9 cellular contexts compared by ENCODE assay signal in genomic region chr17:79970576-79971068, GRCh38.
A peak's percentile ranks its signal among the peaks of the same experiment; 100 is the strongest.
DNase-seq lines count a peak whose midpoint lies in the region; FAIRE-seq and TF ChIP-seq lines count a peak whose summit lies in the region.
"Had no signal": no experiment of that assay in that cellular context is flagged by ENCODE, and none has a peak within 500 bp of the region (broad histone marks: within the 10 kb centered on the region; RNA-seq: fewer than 3 reads in every experiment).

No MANE protein-coding gene starts in this region.

- H3K27ac Mint-ChIP-seq in Calu3 (ENCODE audit: unreplicated experiment), result no peak overlapping the region

- no peaks in the 10 kb centered on the region for H3K4me1 Mint-ChIP-seq in Calu3 (ENCODE audit: low read depth, unreplicated experiment)

- CTCF ChIA-PET in Calu3 (lab: Charles Lee), result interaction anchor here (1.0 to 1.8 kb wide), 2 partner anchors 45 to 162 kb away, joined by 3 to 6 read pairs; no protein-coding TSS in a partner anchor

- H3K4me3 Mint-ChIP-seq in Calu3 (ENCODE audit: low read depth, unreplicated experiment), result no peak overlapping the region

- no peaks in the 10 kb centered on the region for H3K27me3 Mint-ChIP-seq in Calu3 (ENCODE audit: unreplicated experiment)

- peak; percentile 40 for DNase-seq in ELR (ENCODE audit: low read depth)
- DNase-seq in Kasumi-1 (lab: John Stamatoyannopoulos, UW), result peak; percentile 80 to 88
- DNase-seq in UCSD-AML1 (lab: John Stamatoyannopoulos, UW; ENCODE audit: unreplicated experiment), result peak; percentile 46
- peak; percentile 33 for DNase-seq in fibroblast of mammary gland (ENCODE audit: low read depth)
- peak; percentile 72 for DNase-seq in putamen (ENCODE audit: low spot score)
- no peak for DNase-seq in Calu3
- no peak for DNase-seq in HTR-8/SVneo (ENCODE audit: insufficient read length, low spot score)
- DNase-seq in NCI-H2107 (lab: John Stamatoyannopoulos, UW), result no peak

- H3K36me3 Mint-ChIP-seq in Calu3 (ENCODE audit: insufficient read depth, unreplicated experiment), result peaks cover 4% of the 10 kb centered on the region

- intact Hi-C loops in Calu3 (cut with micrococcal nuclease; ENCODE audit: unreplicated experiment), result no loop called here

- H3K4me3 ChIP-seq in fibroblast of mammary gland (ENCODE audit: control insufficient read depth, low read depth, low read length), result no peak overlapping the region
- H3K4me3 ChIP-seq: uterus had no signal

- H3K9me3 Mint-ChIP-seq in Calu3 (ENCODE audit: low read depth, unreplicated experiment), result no peaks in the 10 kb centered on the region

- peak; percentile 35 for TF ChIP-seq CTCF in fibroblast of mammary gland (conservative IDR thresholded peaks at IDR 0.05; ENCODE audit: control insufficient read depth, insufficient read depth, low read depth, low read length)
- TF ChIP-seq CTCF in Calu3 (IDR thresholded peaks at IDR 0.05; ENCODE audit: unreplicated experiment), result no peak

- no TSS peak for BruUV-seq in Calu3 (replicated peaks; lab: Mats Ljungman, UMichigan)

- no peak for FAIRE-seq in HTR-8/SVneo (lab: Jason Lieb, UNC)

Comparison
In these comparisons a context has a peak if more than half of its experiments do, and no peak if none do; other contexts are left out.
1. DNase-seq: peak in ELR (single experiment), Kasumi-1 (2 of 2), UCSD-AML1 (single experiment), fibroblast of mammary gland (single experiment) and putamen (single experiment); none in Calu3 (single experiment), HTR-8/SVneo (single experiment) and NCI-H2107 (single experiment).